In the genomic region with DNA sequence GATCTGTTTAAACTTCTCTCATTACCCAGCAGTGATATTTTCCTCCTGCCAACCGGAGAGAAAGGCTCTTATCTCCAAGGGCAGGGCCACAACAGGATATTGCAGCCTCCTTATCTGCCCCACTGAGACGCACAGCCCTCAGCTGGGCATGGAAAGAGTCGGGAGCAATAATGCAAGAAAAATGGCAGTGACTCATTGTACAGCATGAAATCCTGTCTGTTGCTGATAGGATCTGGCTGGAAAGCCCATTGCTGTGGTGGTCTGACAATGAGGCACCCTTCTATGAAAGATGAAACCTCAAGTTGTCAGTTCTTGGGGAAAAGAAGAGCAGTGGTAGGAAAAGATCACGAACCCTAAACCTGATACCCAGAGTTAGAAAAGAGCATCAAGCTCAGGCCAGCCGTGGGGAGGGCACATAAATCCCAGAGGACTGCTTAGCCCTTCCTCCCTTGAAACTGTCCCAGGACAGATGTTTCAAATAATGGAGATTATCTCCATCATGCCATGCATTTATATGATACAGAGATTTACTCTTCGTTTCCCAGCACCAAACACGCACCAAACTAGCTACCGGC, we compare ENCODE assay signal across 1 cellular context.
TF ChIP-seq lines count a peak whose summit lies in the region.

No MANE protein-coding gene starts in this region.

TF ChIP-seq in K562, 482 proteins besides CTCF, POLR2A, EP300 and RAD21 (continued from another document and continues in another):
- TF ChIP-seq ZHX1 (conservative IDR thresholded peaks at IDR 0.05; ENCODE audit: low read length) (no peak), ELF1 (tag; IDR thresholded peaks at IDR 0.05) (no peak), KLF1 (tag; IDR thresholded peaks at IDR 0.05) (no peak), KLF16 (IDR thresholded peaks at IDR 0.05) (peak; percentile 95), RAD51 (IDR thresholded peaks at IDR 0.05; ENCODE audit: borderline replicate concordance, low read depth) (peak; percentile 22; the same call in 1 of the 2 replicates), ZNF316 (IDR thresholded peaks at IDR 0.05) (no peak), ZKSCAN8 (CRISPR knock-in tag; IDR thresholded peaks at IDR 0.05) (peak; percentile 83; the same call in 1 of the 2 replicates), ZBTB40 (IDR thresholded peaks at IDR 0.05) (0 out of 2 replicates have a peak, but pooled peaks have one; percentile 3), ZBTB40 (CRISPR knock-in tag; IDR thresholded peaks at IDR 0.05) (no peak), GATAD2A (IDR thresholded peaks at IDR 0.05) (peak; percentile 98), ZNF778 (CRISPR knock-in tag; IDR thresholded peaks at IDR 0.05) (no peak), CC2D1A (IDR thresholded peaks at IDR 0.05) (peak; percentile 94; the same call in 1 of the 2 replicates), FUS (optimal IDR thresholded peaks at IDR 0.05; ENCODE audit: low read depth, low read length) (no peak), PURB (CRISPR knock-in tag; IDR thresholded peaks at IDR 0.05; ENCODE audit: low read depth) (no peak), HDAC2 (IDR thresholded peaks at IDR 0.05) (peak; percentile 95), SMAD1 (IDR thresholded peaks at IDR 0.05; ENCODE audit: low read depth, low read length, partially characterized antibody) (no peak), THRB (CRISPR knock-in tag; conservative IDR thresholded peaks at IDR 0.05) (peak; percentile 83; the same call in 1 of the 2 replicates), ZNF696 (CRISPR knock-in tag; conservative IDR thresholded peaks at IDR 0.05) (no peak), FOXJ3 (CRISPR knock-in tag; IDR thresholded peaks at IDR 0.05) (no peak), CHD1 (IDR thresholded peaks at IDR 0.05; ENCODE audit: low read length) (no peak), PHF20 (IDR thresholded peaks at IDR 0.05; ENCODE audit: partially characterized antibody) (no peak), BRD9 (IDR thresholded peaks at IDR 0.05; ENCODE audit: low read depth, partially characterized antibody) (peak; percentile 64), FOS (IDR thresholded peaks at IDR 0.05; ENCODE audit: extremely low read depth, insufficient read length) (peak; percentile 58), NFXL1 (CRISPR knock-in tag; IDR thresholded peaks at IDR 0.05) (no peak), CHD4 (IDR thresholded peaks at IDR 0.05; ENCODE audit: insufficient read depth, insufficient replicate concordance, low read depth, low read length, poor library complexity, severe bottlenecking) (no peak)
- TF ChIP-seq, protein P1, sequence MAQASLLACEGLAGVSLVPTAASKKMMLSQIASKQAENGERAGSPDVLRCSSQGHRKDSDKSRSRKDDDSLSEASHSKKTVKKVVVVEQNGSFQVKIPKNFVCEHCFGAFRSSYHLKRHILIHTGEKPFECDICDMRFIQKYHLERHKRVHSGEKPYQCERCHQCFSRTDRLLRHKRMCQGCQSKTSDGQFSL (CRISPR knock-in tag; IDR thresholded peaks at IDR 0.05): no peak
- TF ChIP-seq, protein P1 (tag; IDR thresholded peaks at IDR 0.05): no peak
- TF ChIP-seq, protein P2, sequence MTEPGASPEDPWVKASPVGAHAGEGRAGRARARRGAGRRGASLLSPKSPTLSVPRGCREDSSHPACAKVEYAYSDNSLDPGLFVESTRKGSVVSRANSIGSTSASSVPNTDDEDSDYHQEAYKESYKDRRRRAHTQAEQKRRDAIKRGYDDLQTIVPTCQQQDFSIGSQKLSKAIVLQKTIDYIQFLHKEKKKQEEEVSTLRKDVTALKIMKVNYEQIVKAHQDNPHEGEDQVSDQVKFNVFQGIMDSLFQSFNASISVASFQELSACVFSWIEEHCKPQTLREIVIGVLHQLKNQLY (CRISPR knock-in tag; conservative IDR thresholded peaks at IDR 0.05): no peak
- TF ChIP-seq, protein P3, sequence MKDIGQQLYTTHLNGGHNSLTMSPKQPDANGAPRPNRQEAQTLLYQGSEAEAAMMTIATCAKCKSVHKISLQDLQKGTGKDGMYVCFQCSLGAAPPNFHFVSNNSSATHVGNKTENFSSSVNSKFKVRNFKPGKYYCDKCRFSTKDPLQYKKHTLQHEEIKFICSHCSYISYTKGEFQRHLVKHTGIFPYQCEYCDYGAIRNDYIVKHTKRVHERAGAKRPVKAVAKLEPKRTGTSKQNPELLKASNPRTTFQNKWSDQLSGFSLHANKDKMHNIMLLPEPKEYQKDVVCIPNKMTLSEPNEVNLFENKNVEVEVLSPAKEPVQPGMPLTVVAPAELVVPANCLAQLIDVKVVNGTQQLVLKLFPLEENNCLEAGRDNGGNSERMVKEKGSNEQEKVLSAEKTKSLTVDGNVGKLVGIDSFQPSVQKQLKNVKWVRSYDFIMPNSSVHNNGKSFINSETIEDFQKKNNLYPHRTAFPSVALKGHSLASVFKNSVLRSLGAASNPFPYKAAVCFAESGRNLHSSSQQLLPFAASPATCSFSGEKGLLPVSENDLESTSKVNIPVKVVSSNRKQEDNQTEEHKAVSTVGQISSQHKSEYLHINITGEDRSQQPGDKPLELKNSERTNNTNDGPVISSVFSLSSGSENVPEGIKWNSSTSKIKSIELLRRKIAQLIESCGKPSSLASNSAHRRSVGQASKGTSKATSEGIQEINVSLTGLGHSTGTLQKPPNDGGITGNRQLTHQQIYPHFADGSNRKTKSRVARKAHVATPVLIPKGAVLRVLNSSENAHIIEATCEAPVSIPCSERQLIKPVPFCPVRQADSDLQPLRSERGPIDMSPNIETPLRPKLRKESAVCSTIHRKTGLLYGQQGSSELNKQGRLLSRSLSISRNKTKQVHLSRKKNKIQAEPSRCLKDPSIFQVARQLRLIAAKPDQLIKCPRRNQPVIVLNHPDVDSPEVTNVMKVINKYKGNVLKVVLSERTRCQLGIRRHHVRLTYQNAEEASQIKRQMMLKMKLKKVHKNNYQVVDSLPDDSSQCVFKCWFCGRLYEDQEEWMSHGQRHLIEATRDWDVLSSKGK (CRISPR knock-in tag; IDR thresholded peaks at IDR 0.05): no peak
- TF ChIP-seq, protein P4, sequence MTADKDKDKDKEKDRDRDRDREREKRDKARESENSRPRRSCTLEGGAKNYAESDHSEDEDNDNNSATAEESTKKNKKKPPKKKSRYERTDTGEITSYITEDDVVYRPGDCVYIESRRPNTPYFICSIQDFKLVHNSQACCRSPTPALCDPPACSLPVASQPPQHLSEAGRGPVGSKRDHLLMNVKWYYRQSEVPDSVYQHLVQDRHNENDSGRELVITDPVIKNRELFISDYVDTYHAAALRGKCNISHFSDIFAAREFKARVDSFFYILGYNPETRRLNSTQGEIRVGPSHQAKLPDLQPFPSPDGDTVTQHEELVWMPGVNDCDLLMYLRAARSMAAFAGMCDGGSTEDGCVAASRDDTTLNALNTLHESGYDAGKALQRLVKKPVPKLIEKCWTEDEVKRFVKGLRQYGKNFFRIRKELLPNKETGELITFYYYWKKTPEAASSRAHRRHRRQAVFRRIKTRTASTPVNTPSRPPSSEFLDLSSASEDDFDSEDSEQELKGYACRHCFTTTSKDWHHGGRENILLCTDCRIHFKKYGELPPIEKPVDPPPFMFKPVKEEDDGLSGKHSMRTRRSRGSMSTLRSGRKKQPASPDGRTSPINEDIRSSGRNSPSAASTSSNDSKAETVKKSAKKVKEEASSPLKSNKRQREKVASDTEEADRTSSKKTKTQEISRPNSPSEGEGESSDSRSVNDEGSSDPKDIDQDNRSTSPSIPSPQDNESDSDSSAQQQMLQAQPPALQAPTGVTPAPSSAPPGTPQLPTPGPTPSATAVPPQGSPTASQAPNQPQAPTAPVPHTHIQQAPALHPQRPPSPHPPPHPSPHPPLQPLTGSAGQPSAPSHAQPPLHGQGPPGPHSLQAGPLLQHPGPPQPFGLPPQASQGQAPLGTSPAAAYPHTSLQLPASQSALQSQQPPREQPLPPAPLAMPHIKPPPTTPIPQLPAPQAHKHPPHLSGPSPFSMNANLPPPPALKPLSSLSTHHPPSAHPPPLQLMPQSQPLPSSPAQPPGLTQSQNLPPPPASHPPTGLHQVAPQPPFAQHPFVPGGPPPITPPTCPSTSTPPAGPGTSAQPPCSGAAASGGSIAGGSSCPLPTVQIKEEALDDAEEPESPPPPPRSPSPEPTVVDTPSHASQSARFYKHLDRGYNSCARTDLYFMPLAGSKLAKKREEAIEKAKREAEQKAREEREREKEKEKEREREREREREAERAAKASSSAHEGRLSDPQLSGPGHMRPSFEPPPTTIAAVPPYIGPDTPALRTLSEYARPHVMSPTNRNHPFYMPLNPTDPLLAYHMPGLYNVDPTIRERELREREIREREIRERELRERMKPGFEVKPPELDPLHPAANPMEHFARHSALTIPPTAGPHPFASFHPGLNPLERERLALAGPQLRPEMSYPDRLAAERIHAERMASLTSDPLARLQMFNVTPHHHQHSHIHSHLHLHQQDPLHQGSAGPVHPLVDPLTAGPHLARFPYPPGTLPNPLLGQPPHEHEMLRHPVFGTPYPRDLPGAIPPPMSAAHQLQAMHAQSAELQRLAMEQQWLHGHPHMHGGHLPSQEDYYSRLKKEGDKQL (CRISPR knock-in tag; IDR thresholded peaks at IDR 0.05; ENCODE audit: borderline replicate concordance): no peak
